11 cellular contexts compared by ENCODE assay signal in genomic region chr9:106758911-106759310, GRCh38.
DNase-seq lines count a peak whose midpoint lies in the region; ATAC-seq and TF ChIP-seq lines count a peak whose summit lies in the region.
"Had no signal": no experiment of that assay in that cellular context is flagged by ENCODE, and none has a peak within 500 bp of the region (broad histone marks: within the 10 kb centered on the region; RNA-seq: fewer than 3 reads in every experiment).

No MANE protein-coding gene starts in this region.

- no peak overlapping the region for H3K27ac ChIP-seq in endodermal cell (ENCODE audit: low read depth, low read length)
- H3K27ac ChIP-seq in suprapubic skin: no peak overlapping the region

- H3K9me3 ChIP-seq in endodermal cell (ENCODE audit: control insufficient read depth, low read length) (no peaks in the 10 kb centered on the region), suprapubic skin (no peaks in the 10 kb centered on the region)

- no peaks in the 10 kb centered on the region for H3K36me3 Mint-ChIP-seq in endodermal cell (ENCODE audit: low read depth)
- H3K36me3 Mint-ChIP-seq: naive B cell had no signal

- H3K27me3 ChIP-seq in endodermal cell (ENCODE audit: control insufficient read depth, insufficient read depth, low read length, poor library complexity, severe bottlenecking) (peaks cover 20% of the 10 kb centered on the region), suprapubic skin (no peaks in the 10 kb centered on the region)

- H3K4me3 ChIP-seq in endodermal cell (ENCODE audit: low read length) (no peak overlapping the region), suprapubic skin (no peak overlapping the region)

- TF ChIP-seq EP300 in suprapubic skin (IDR thresholded peaks at IDR 0.05): no peak

- TF ChIP-seq CTCF in endodermal cell (conservative IDR thresholded peaks at IDR 0.05): no peak
- no peak for TF ChIP-seq CTCF in suprapubic skin (IDR thresholded peaks at IDR 0.05)

- no peak for DNase-seq in endodermal cell
- no peak for DNase-seq in hippocampal formation (lab: John Stamatoyannopoulos, UW)
- no peak for DNase-seq in NCI-H2196 (lab: John Stamatoyannopoulos, UW; ENCODE audit: unreplicated experiment)
- no peak for DNase-seq in suprapubic skin (ENCODE audit: low spot score in 2 of 2)
- DNase-seq in dermis blood vessel endothelial cell: no peak
- DNase-seq: activated T-cell treated with anti-CD3 and anti-CD28 coated beads, Interleukin-2, amount 50 U/mL, for 4 hours; naive B cell; stimulated activated naive CD8-positive, alpha-beta T cell treated with anti-CD3 and anti-CD28 coated beads, Interleukin-15, Interleukin-2, amounts not matched to agents 100 U/mL and 50 U/mL, for 24 hours had no signal

- ATAC-seq in GM18870 (IDR thresholded peaks at IDR 0.05; ENCODE audit: unreplicated experiment): peak; percentile 98
- ATAC-seq in GM21786 (IDR thresholded peaks at IDR 0.05; ENCODE audit: unreplicated experiment): peak; percentile 95
- peak; percentile 92 for ATAC-seq in HG03354 (IDR thresholded peaks at IDR 0.05; ENCODE audit: poor library complexity, severe bottlenecking, unreplicated experiment)
- ATAC-seq: activated T-cell treated with anti-CD3 and anti-CD28 coated beads, Interleukin-2, amount 50 U/mL, for 4 hours; stimulated activated naive CD8-positive, alpha-beta T cell treated with anti-CD3 and anti-CD28 coated beads, Interleukin-15, Interleukin-2, amounts not matched to agents 100 U/mL and 50 U/mL, for 24 hours had no signal

- no peaks in the 10 kb centered on the region for H3K4me1 ChIP-seq in endodermal cell (ENCODE audit: control insufficient read depth, insufficient read depth, low read length)
- H3K4me1 ChIP-seq in suprapubic skin: no peaks in the 10 kb centered on the region

- H3K27ac Mint-ChIP-seq in endodermal cell: peak overlapping the region; percentile 72
- H3K27ac Mint-ChIP-seq: naive B cell had no signal

- H3K9me3 Mint-ChIP-seq in endodermal cell: no peaks in the 10 kb centered on the region
- H3K9me3 Mint-ChIP-seq: activated T-cell treated with anti-CD3 and anti-CD28 coated beads, Interleukin-2, amount 50 U/mL, for 4 hours had no signal

- 37% methylated on average over 1 of the region's 1 CpG; no CpG with 5 or more reads in 1 of the 2 experiments for WGBS in endodermal cell (ENCODE audit: insufficient coverage in 1 of 2, insufficient read length in 1 of 2), 2 experiments
- WGBS in suprapubic skin: 65% methylated on average over 1 of the region's 1 CpG

- no peak overlapping the region for H3K4me3 Mint-ChIP-seq in endodermal cell
- H3K4me3 Mint-ChIP-seq: activated T-cell treated with anti-CD3 and anti-CD28 coated beads, Interleukin-2, amount 50 U/mL, for 4 hours; naive B cell had no signal

- no peak for TF ChIP-seq POLR2A in suprapubic skin (IDR thresholded peaks at IDR 0.05)

- H3K27me3 Mint-ChIP-seq in endodermal cell (ENCODE audit: insufficient read depth): peaks cover 30% of the 10 kb centered on the region
- H3K27me3 Mint-ChIP-seq: naive B cell had no signal

- no peak overlapping the region for H3K9ac ChIP-seq in endodermal cell (ENCODE audit: extremely low read depth, low read length, poor library complexity, severe bottlenecking)

- H3K4me1 Mint-ChIP-seq in endodermal cell: peaks cover 15% of the 10 kb centered on the region

- H3K36me3 ChIP-seq in endodermal cell (ENCODE audit: control insufficient read depth, insufficient read depth, low read length) (no peaks in the 10 kb centered on the region), suprapubic skin (no peaks in the 10 kb centered on the region)
